Comparison of ENCODE assay signal across 9 cellular contexts in genomic region chr12:112900298-112901145, GRCh38. TPM values are rescaled to one million over a fixed set of nuclear protein-coding genes. Genes with fewer than 3 reads are reported as not detected.
DNase-seq lines count a peak whose midpoint lies in the region; ATAC-seq, FAIRE-seq and TF ChIP-seq lines count a peak whose summit lies in the region.
"Had no signal": no experiment of that assay in that cellular context is flagged by ENCODE, and none has a peak within 500 bp of the region (broad histone marks: within the 10 kb centered on the region; RNA-seq: fewer than 3 reads in every experiment).

No MANE protein-coding gene starts in this region.

- peak; percentile 78 for FAIRE-seq in GM12878 (lab: Jason Lieb, UNC)

- no peaks in the 10 kb centered on the region for H3K27me3 ChIP-seq in Karpas-422 (ENCODE audit: low read length)
- H3K27me3 ChIP-seq in GM12878 (replicated peaks in 1 of 2; ENCODE audit: control insufficient read depth in 2 of 2, insufficient read depth in 2 of 2, low read length in 1 of 2), result no peaks in the 10 kb centered on the region

- no peaks in the 10 kb centered on the region for H3K9me2 ChIP-seq in Karpas-422 (replicated peaks; ENCODE audit: insufficient read depth, low read length)

- H3K9ac ChIP-seq in Karpas-422 (ENCODE audit: low read length) (no peak overlapping the region), GM12878 (ENCODE audit: control insufficient read depth, insufficient read depth, low read length) (no peak overlapping the region)

- no peak overlapping the region for H3K27ac Mint-ChIP-seq in stimulated activated naive CD8-positive, alpha-beta T cell treated with anti-CD3 and anti-CD28 coated beads, Interleukin-15, amount 100 ng/mL, for 72 hours
- H3K27ac Mint-ChIP-seq: dendritic cell treated with granulocyte-macrophage colony-stimulating factor and Interleukin-4, amounts not matched to agents 40 ng/mL and 50 ng/mL, for 4 days had no signal

- H2AFZ ChIP-seq in Karpas-422 (ENCODE audit: low read length) (no peak overlapping the region), GM12878 (ENCODE audit: control insufficient read depth, low read depth, low read length) (no peak overlapping the region)

- CTCF ChIA-PET in RWPE1 (lab: Yijun Ruan, JAX) (interaction anchor here (0.6 to 1.1 kb wide), 10 partner anchors 11 to 383 kb away, joined by 3 to 7 read pairs (median 4); partner anchors contain the start of gene OAS3), GM12878 (lab: Yijun Ruan, JAX) (interaction anchor here (0.6 to 5.4 kb wide), 40 partner anchors 13 to 609 kb away, joined by 3 to 37 read pairs (median 5); partner anchors contain the start of genes OAS2 and OAS3)

- BruUV-seq in GM12878 (replicated peaks; lab: Mats Ljungman, UMichigan), result no TSS peak

- 83% methylated on average over 9 of the region's 11 CpGs for WGBS in GM12878 (ENCODE audit: insufficient coverage, insufficient replicate concordance, low lambda C conversion rate, missing lambda C conversion rate)

- no peak overlapping the region for H3K4me2 ChIP-seq in Karpas-422 (ENCODE audit: low read depth, low read length, poor library complexity, severe bottlenecking)
- no peak overlapping the region for H3K4me2 ChIP-seq in GM12878 (ENCODE audit: control insufficient read depth, insufficient read depth)

- TF ChIP-seq CTCF in RWPE1 (conservative IDR thresholded peaks at IDR 0.05; ENCODE audit: low read depth), result peak; percentile 75
- TF ChIP-seq CTCF in GM12878 (IDR thresholded peaks at IDR 0.05 in 2 of 3, conservative IDR thresholded peaks at IDR 0.05 in 1 of 3; ENCODE audit: control insufficient read depth in 2 of 3, extremely low read depth in 1 of 3, insufficient read depth in 1 of 3, low read depth in 3 of 3, low read length in 3 of 3), result peak; percentile 68 to 84 (median 73)

- in situ Hi-C loops in GM12878 (cut with MboI), result no loop called here

- DNase-seq in NCI-H1436 (lab: John Stamatoyannopoulos, UW) (peak; percentile 18), NCI-H1436 treated with DMSO at 0.1 percent for 48 hours (lab: John Stamatoyannopoulos, UW) (no peak), Karpas-422 (peak; percentile 76), RWPE1 (ENCODE audit: low spot score) (peak; percentile 64), GM12878 (ENCODE audit: low read depth, low spot score) (no peak), kidney tubule cell (ENCODE audit: low spot score) (peak; percentile 57)
- DNase-seq in stimulated activated naive CD8-positive, alpha-beta T cell treated with anti-CD3 and anti-CD28 coated beads, Interleukin-15, amount 100 ng/mL, for 72 hours, result peak; percentile 25 to 33

- no peak overlapping the region for H3K4me3 Mint-ChIP-seq in stimulated activated naive CD8-positive, alpha-beta T cell treated with anti-CD3 and anti-CD28 coated beads, Interleukin-15, amount 100 ng/mL, for 72 hours
- H3K4me3 Mint-ChIP-seq: dendritic cell treated with granulocyte-macrophage colony-stimulating factor and Interleukin-4, amounts not matched to agents 40 ng/mL and 50 ng/mL, for 4 days had no signal

- no peak for TF ChIP-seq EP300 in GM12878 (IDR thresholded peaks at IDR 0.05; ENCODE audit: borderline replicate concordance in 1 of 2, control insufficient read depth in 1 of 2, low read depth in 2 of 2, low read length in 2 of 2)

- no peaks in the 10 kb centered on the region for H4K20me1 ChIP-seq in Karpas-422 (ENCODE audit: insufficient read depth, low read depth, low read length)
- H4K20me1 ChIP-seq in GM12878 (ENCODE audit: control insufficient read depth, insufficient read depth), result no peaks in the 10 kb centered on the region

- no peak overlapping the region for H3K4me3 ChIP-seq in Karpas-422 (ENCODE audit: low read length)
- H3K4me3 ChIP-seq in GM12878, result no peak overlapping the region

- no peaks in the 10 kb centered on the region for H3K9me3 ChIP-seq in Karpas-422 (ENCODE audit: low read length)
- no peaks in the 10 kb centered on the region for H3K9me3 ChIP-seq in GM12878 (replicated peaks; ENCODE audit: control insufficient read depth, insufficient read depth, low read length)

- peak; percentile 82 for TF ChIP-seq RAD21 in GM12878 (IDR thresholded peaks at IDR 0.05; ENCODE audit: insufficient read depth, low read depth, low read length)

- ATAC-seq in GM12878 (peak; percentile 75), GM18868 (IDR thresholded peaks at IDR 0.05; ENCODE audit: unreplicated experiment) (no peak)
- peak; percentile 58 for ATAC-seq in stimulated activated naive CD8-positive, alpha-beta T cell treated with anti-CD3 and anti-CD28 coated beads, Interleukin-15, amount 100 ng/mL, for 72 hours

- intact Hi-C loops in GM12878 (cut with micrococcal nuclease; ENCODE audit: unreplicated experiment), result loop anchor here (2.0 to 5.0 kb wide), 3 partner anchors 92 to 272 kb away; no protein-coding TSS in a partner anchor

- RAD21 ChIA-PET in GM12878 (lab: Charles Lee; ENCODE audit: unreplicated experiment), result interaction anchor here (0.6 to 2.4 kb wide), 18 partner anchors 28 to 273 kb away, joined by 3 to 28 read pairs (median 4); partner anchors contain the start of genes OAS2 and OAS3

- H3K79me2 ChIP-seq in Karpas-422 (ENCODE audit: low read length) (no peaks in the 10 kb centered on the region), GM12878 (ENCODE audit: control insufficient read depth, insufficient read depth, low read length) (no peaks in the 10 kb centered on the region)

- peaks cover 26% of the 10 kb centered on the region for H3K4me1 Mint-ChIP-seq in stimulated activated naive CD8-positive, alpha-beta T cell treated with anti-CD3 and anti-CD28 coated beads, Interleukin-15, amount 100 ng/mL, for 72 hours

- no peaks in the 10 kb centered on the region for H3K9me3 Mint-ChIP-seq in stimulated activated naive CD8-positive, alpha-beta T cell treated with anti-CD3 and anti-CD28 coated beads, Interleukin-15, amount 100 ng/mL, for 72 hours
- H3K9me3 Mint-ChIP-seq: dendritic cell treated with granulocyte-macrophage colony-stimulating factor and Interleukin-4, amounts not matched to agents 40 ng/mL and 50 ng/mL, for 4 days had no signal

- peaks cover 12% of the 10 kb centered on the region for H3K27me3 Mint-ChIP-seq in stimulated activated naive CD8-positive, alpha-beta T cell treated with anti-CD3 and anti-CD28 coated beads, Interleukin-15, amount 100 ng/mL, for 72 hours

- SMC1A ChIA-PET in GM12878 (lab: Charles Lee; ENCODE audit: uncharacterized antibody, unreplicated experiment), result interaction anchor here (0.7 to 2.5 kb wide), 20 partner anchors 12 to 274 kb away, joined by 3 to 19 read pairs (median 7); partner anchors contain the start of genes OAS2 and OAS3

- H3K36me3 ChIP-seq in Karpas-422 (ENCODE audit: insufficient read depth, low read length), result no peaks in the 10 kb centered on the region
- H3K36me3 ChIP-seq in GM12878 (ENCODE audit: control insufficient read depth in 2 of 2, insufficient read depth in 2 of 2, low read length in 1 of 2), result no peaks in the 10 kb centered on the region

- H3K27ac ChIP-seq in Karpas-422 (ENCODE audit: low read length), result no peak overlapping the region
- no peak overlapping the region for H3K27ac ChIP-seq in RWPE1
- H3K27ac ChIP-seq in GM12878 (ENCODE audit: control insufficient read depth, insufficient read depth), result no peak overlapping the region

- no peak for TF ChIP-seq POLR2A in GM12878 (IDR thresholded peaks at IDR 0.05; ENCODE audit: low read depth, low read length)

- H3K4me1 ChIP-seq in Karpas-422 (ENCODE audit: low read length), result peaks cover 14% of the 10 kb centered on the region
- H3K4me1 ChIP-seq in GM12878 (ENCODE audit: control insufficient read depth, insufficient read depth, low read length), result peaks cover 6% of the 10 kb centered on the region

- POLR2A ChIA-PET in RWPE1 (lab: Yijun Ruan, JAX; ENCODE audit: low non-redundant PET), result interaction anchor here (0.6 to 1.4 kb wide), 3 partner anchors 37 to 93 kb away, joined by 3 to 5 read pairs (median 4); partner anchors contain the start of gene OAS3
- POLR2A ChIA-PET in GM12878 (lab: Charles Lee), result interaction anchor here (0.5 to 0.7 kb wide), 4 partner anchors 39 to 136 kb away, joined by 3 to 6 read pairs (median 4); partner anchors contain the start of gene OAS2

RNA-seq across cellular contexts. Expression of gene OAS1, which starts 6.2 kb away (rescaled TPM):
- total RNA-seq in Karpas-422 (2014; rRNA removed; shearing (Covaris generic); ENCODE audit: low replicate concordance), result 23.6 and 23.7 TPM in 2 replicates
- 40.3 and 41.9 TPM in 2 replicates for total RNA-seq in GM12878 (2013; cell fraction: nucleolus; rRNA removed)
- 60.0 and 69.3 TPM in 2 replicates for total RNA-seq in GM12878 (2014; rRNA removed)
- 54.1 and 62.7 TPM in 2 replicates for total RNA-seq in GM12878 (2014; rRNA removed; fragmentation: Illumina TruSeq; extraction: Trizol)
- 44.9 and 51.5 TPM in 2 replicates for total RNA-seq in GM12878 (2021)
- polyA plus RNA-seq in GM12878 (2011; ENCODE audit: low read depth), result 80.6 TPM
- polyA plus RNA-seq in GM12878 (2011; rRNA removed), result 287 and 308 TPM in 2 replicates
- 216 and 257 TPM in 2 replicates for polyA plus RNA-seq in GM12878 (2011; cell fraction: cytosol; rRNA removed)
- polyA plus RNA-seq in GM12878 (2011; cell fraction: nucleus; rRNA removed), result 161 and 210 TPM in 2 replicates
- 57.7 and 72.7 TPM in 2 replicates for polyA plus RNA-seq in GM12878 (2012)
- 63.8 and 68.5 TPM in 2 replicates for polyA plus RNA-seq in GM12878 (2014; fragmentation: Illumina TruSeq; extraction: Trizol)
- 100 to 1,000 TPM in 1 of 2 experiments, 10 to 100 TPM in 1; 88.9 to 117 TPM for polyA plus RNA-seq in GM12878 (2014; fragmentation: Nextera tagmentation; extraction: Ambion mirVana)
- polyA plus RNA-seq in GM12878 (2014; rRNA removed), result 60.2 and 71.3 TPM in 2 replicates
- polyA plus RNA-seq in GM12878 (2016; fragmentation: Nextera tagmentation; extraction: Ambion mirVana), result 10 to 100 TPM; 44.7 to 48.1 TPM
- polyA minus RNA-seq in GM12878 (2011; rRNA and poly(A)+ RNA removed), result 128 and 200 TPM in 2 replicates
- 53.3 and 60.0 TPM in 2 replicates for polyA minus RNA-seq in GM12878 (2011; cell fraction: cytosol; rRNA and poly(A)+ RNA removed)
- 97.2 and 112 TPM in 2 replicates for polyA minus RNA-seq in GM12878 (2011; cell fraction: nucleus; rRNA and poly(A)+ RNA removed)

RNA-seq across cellular contexts. Expression of gene OAS3, which starts 37.8 kb away (rescaled TPM):
- 6.3 and 7.9 TPM in 2 replicates for total RNA-seq in Karpas-422 (2014; rRNA removed; shearing (Covaris generic); ENCODE audit: low replicate concordance)
- 70.3 and 71.7 TPM in 2 replicates for total RNA-seq in GM12878 (2013; cell fraction: nucleolus; rRNA removed)
- 22.2 and 28.5 TPM in 2 replicates for total RNA-seq in GM12878 (2014; rRNA removed)
- total RNA-seq in GM12878 (2014; rRNA removed; fragmentation: Illumina TruSeq; extraction: Trizol), result 13.8 and 16.4 TPM in 2 replicates
- 39.0 and 44.0 TPM in 2 replicates for total RNA-seq in GM12878 (2021)
- polyA plus RNA-seq in GM12878 (2011; ENCODE audit: low read depth), result 17.1 TPM
- polyA plus RNA-seq in GM12878 (2011; rRNA removed), result 62.6 and 107 TPM in 2 replicates
- 120 and 180 TPM in 2 replicates for polyA plus RNA-seq in GM12878 (2011; cell fraction: cytosol; rRNA removed)
- 245 and 329 TPM in 2 replicates for polyA plus RNA-seq in GM12878 (2011; cell fraction: nucleus; rRNA removed)
- 24.3 and 27.7 TPM in 2 replicates for polyA plus RNA-seq in GM12878 (2012)
- 30.1 and 30.7 TPM in 2 replicates for polyA plus RNA-seq in GM12878 (2014; fragmentation: Illumina TruSeq; extraction: Trizol)
- 1 to 10 TPM; 5.1 to 5.9 TPM for polyA plus RNA-seq in GM12878 (2014; fragmentation: Nextera tagmentation; extraction: Ambion mirVana)
- 27.8 and 30.9 TPM in 2 replicates for polyA plus RNA-seq in GM12878 (2014; rRNA removed)
- 10 to 100 TPM; 10.8 to 11.0 TPM for polyA plus RNA-seq in GM12878 (2016; fragmentation: Nextera tagmentation; extraction: Ambion mirVana)
- polyA minus RNA-seq in GM12878 (2011; rRNA and poly(A)+ RNA removed), result 179 and 262 TPM in 2 replicates
- 36.1 and 38.2 TPM in 2 replicates for polyA minus RNA-seq in GM12878 (2011; cell fraction: cytosol; rRNA and poly(A)+ RNA removed)
- 56.2 and 85.2 TPM in 2 replicates for polyA minus RNA-seq in GM12878 (2011; cell fraction: nucleus; rRNA and poly(A)+ RNA removed)

Comparison
In these comparisons a context has a peak if more than half of its experiments do, and no peak if none do; other contexts are left out.
1. DNase-seq: peak in NCI-H1436 (single experiment), Karpas-422 (single experiment), RWPE1 (single experiment), kidney tubule cell (single experiment) and stimulated activated naive CD8-positive, alpha-beta T cell treated with anti-CD3 and anti-CD28 coated beads, Interleukin-15, amount 100 ng/mL, for 72 hours (2 of 2); none in NCI-H1436 treated with DMSO at 0.1 percent for 48 hours (single experiment) and GM12878 (single experiment).